In genomic region chr18:58975296-58975695, GRCh38 we compare ENCODE assay signal across 14 cellular contexts.
DNase-seq lines count a peak whose midpoint lies in the region; TF ChIP-seq lines count a peak whose summit lies in the region.
"Had no signal": no experiment of that assay in that cellular context is flagged by ENCODE, and none has a peak within 500 bp of the region (broad histone marks: within the 10 kb centered on the region; RNA-seq: fewer than 3 reads in every experiment).

No MANE protein-coding gene starts in this region.

- WGBS in esophagus muscularis mucosa = 56% methylated on average over 11 of the region's 11 CpGs

- no peak for TF ChIP-seq POLR2A in esophagus muscularis mucosa (IDR thresholded peaks at IDR 0.05; ENCODE audit: low read depth)

- no peaks in the 10 kb centered on the region for H3K9me3 Mint-ChIP-seq in progenitor cell of endocrine pancreas (ENCODE audit: low read depth)
- H3K9me3 Mint-ChIP-seq in T-helper 2 cell treated with Interferon-gamma antibody and Interleukin-4, amounts not matched to agents 5 μg/mL and 100 μg/mL, for 36 hours = no peaks in the 10 kb centered on the region
- H3K9me3 Mint-ChIP-seq: stimulated activated naive CD8-positive, alpha-beta T cell treated with anti-CD3 and anti-CD28 coated beads, Interleukin-15, amount 100 ng/mL, for 72 hours had no signal

- POLR2A ChIA-PET in A673 (lab: Charles Lee; ENCODE audit: low non-redundant PET) = no interaction called here

- H3K4me3 ChIP-seq in A673 (ENCODE audit: low read depth, low read length, poor library complexity, severe bottlenecking) (no peak overlapping the region), Karpas-422 (ENCODE audit: low read length) (no peak overlapping the region), esophagus muscularis mucosa (no peak overlapping the region)

- peaks cover 6% of the 10 kb centered on the region for H3K4me1 Mint-ChIP-seq in progenitor cell of endocrine pancreas (ENCODE audit: low read depth)
- H3K4me1 Mint-ChIP-seq in T-helper 2 cell treated with Interferon-gamma antibody and Interleukin-4, amounts not matched to agents 5 μg/mL and 100 μg/mL, for 36 hours (ENCODE audit: low read depth) = no peaks in the 10 kb centered on the region
- H3K4me1 Mint-ChIP-seq: stimulated activated naive CD8-positive, alpha-beta T cell treated with anti-CD3 and anti-CD28 coated beads, Interleukin-15, amount 100 ng/mL, for 72 hours had no signal

- no peaks in the 10 kb centered on the region for H4K20me1 ChIP-seq in Karpas-422 (ENCODE audit: insufficient read depth, low read depth, low read length)

- no peak overlapping the region for H3K4me3 Mint-ChIP-seq in progenitor cell of endocrine pancreas (ENCODE audit: low read depth)
- no peak overlapping the region for H3K4me3 Mint-ChIP-seq in T-helper 2 cell treated with Interferon-gamma antibody and Interleukin-4, amounts not matched to agents 5 μg/mL and 100 μg/mL, for 36 hours
- H3K4me3 Mint-ChIP-seq: stimulated activated naive CD8-positive, alpha-beta T cell treated with anti-CD3 and anti-CD28 coated beads, Interleukin-15, amount 100 ng/mL, for 72 hours had no signal

- H2AFZ ChIP-seq in Karpas-422 (ENCODE audit: low read length) = no peak overlapping the region

- H3K27ac Mint-ChIP-seq in progenitor cell of endocrine pancreas = peak overlapping the region; percentile 60
- H3K27ac Mint-ChIP-seq in T-helper 2 cell treated with Interferon-gamma antibody and Interleukin-4, amounts not matched to agents 5 μg/mL and 100 μg/mL, for 36 hours = no peak overlapping the region
- H3K27ac Mint-ChIP-seq: stimulated activated naive CD8-positive, alpha-beta T cell treated with anti-CD3 and anti-CD28 coated beads, Interleukin-15, amount 100 ng/mL, for 72 hours had no signal

- H3K36me3 Mint-ChIP-seq in progenitor cell of endocrine pancreas (ENCODE audit: insufficient read depth) = peaks cover 15% of the 10 kb centered on the region
- no peaks in the 10 kb centered on the region for H3K36me3 Mint-ChIP-seq in T-helper 2 cell treated with Interferon-gamma antibody and Interleukin-4, amounts not matched to agents 5 μg/mL and 100 μg/mL, for 36 hours (ENCODE audit: low read depth)

- peaks cover 7% of the 10 kb centered on the region for H3K79me2 ChIP-seq in Karpas-422 (ENCODE audit: low read length)

- no peaks in the 10 kb centered on the region for H3K9me2 ChIP-seq in Karpas-422 (replicated peaks; ENCODE audit: insufficient read depth, low read length)

- peaks cover 30% of the 10 kb centered on the region for H3K36me3 ChIP-seq in A673 (ENCODE audit: insufficient read depth, low read length, poor library complexity, severe bottlenecking)
- H3K36me3 ChIP-seq in Karpas-422 (ENCODE audit: insufficient read depth, low read length) = no peaks in the 10 kb centered on the region
- peaks cover 14 to 43% (median 20%) of the 10 kb centered on the region in 4 donors for H3K36me3 ChIP-seq in esophagus muscularis mucosa

- H3K9ac ChIP-seq in Karpas-422 (ENCODE audit: low read length) = peak overlapping the region; percentile 26; the same call in 1 of the 2 replicates

- H3K27ac ChIP-seq in A673 (ENCODE audit: low read depth, low read length, poor library complexity, severe bottlenecking) = peak overlapping the region; percentile 43
- H3K27ac ChIP-seq in Karpas-422 (ENCODE audit: low read length) = peak overlapping the region; percentile 42
- peak overlapping the region in 3 of 4 donors; percentile 11 to 38 (median 12) for H3K27ac ChIP-seq in esophagus muscularis mucosa (replicated peaks in 1 of 4)
- H3K27ac ChIP-seq: WERI-Rb-1 had no signal

- H3K27me3 Mint-ChIP-seq in progenitor cell of endocrine pancreas = no peaks in the 10 kb centered on the region
- H3K27me3 Mint-ChIP-seq in T-helper 2 cell treated with Interferon-gamma antibody and Interleukin-4, amounts not matched to agents 5 μg/mL and 100 μg/mL, for 36 hours (ENCODE audit: low read depth) = peaks cover 9% of the 10 kb centered on the region

- intact Hi-C loops in A673 (cut with micrococcal nuclease; ENCODE audit: unreplicated experiment) (no loop called here), esophagus muscularis mucosa (cut with DNase I) (no loop called here)

- CTCF ChIA-PET in A673 (lab: Charles Lee) = no interaction called here

- TF ChIP-seq CTCF in A673 (conservative IDR thresholded peaks at IDR 0.05; ENCODE audit: low read depth, low read length) (no peak), esophagus muscularis mucosa (IDR thresholded peaks at IDR 0.05) (no peak), progenitor cell of endocrine pancreas (IDR thresholded peaks at IDR 0.05; ENCODE audit: unreplicated experiment) (no peak)

- no TSS peak for BruUV-seq in A673 (replicated peaks; lab: Mats Ljungman, UMichigan)

- H3K4me2 ChIP-seq in Karpas-422 (ENCODE audit: low read depth, low read length, poor library complexity, severe bottlenecking) = peak overlapping the region; percentile 25

- no peaks in the 10 kb centered on the region for H3K27me3 ChIP-seq in A673 (replicated peaks; ENCODE audit: insufficient read depth, low read depth, low read length, poor library complexity)
- H3K27me3 ChIP-seq in Karpas-422 (ENCODE audit: low read length) = no peaks in the 10 kb centered on the region
- no peaks in the 10 kb centered on the region for H3K27me3 ChIP-seq in esophagus muscularis mucosa

- DNase-seq in A673 (ENCODE audit: low spot score) (no peak), Karpas-422 (no peak), esophagus muscularis mucosa (ENCODE audit: extremely low spot score) (peak; percentile 83), progenitor cell of endocrine pancreas (ENCODE audit: low spot score, unreplicated experiment) (no peak), HCEC 1CT (no peak), NCI-H1417 (lab: John Stamatoyannopoulos, UW) (no peak)
- no peak for DNase-seq in T-helper 2 cell treated with Interferon-gamma antibody and Interleukin-4, amounts not matched to agents 5 μg/mL and 100 μg/mL, for 36 hours (ENCODE audit: low spot score)
- no peak for DNase-seq in stimulated activated CD8-positive, alpha-beta memory T cell treated with anti-CD3 and anti-CD28 coated beads, Interleukin-4, amount 100 ng/mL, for 48 hours
- DNase-seq: activated gamma-delta T cell treated with Interleukin-2 at 50 U/mL for 16 hours; COR-L47; NCI-H1092; NCI-H2171; stimulated activated naive CD8-positive, alpha-beta T cell treated with anti-CD3 and anti-CD28 coated beads, Interleukin-15, amount 100 ng/mL, for 72 hours; WERI-Rb-1 had no signal

- no peaks in the 10 kb centered on the region for H3K9me3 ChIP-seq in A673 (ENCODE audit: low read depth, low read length, poor library complexity, severe bottlenecking)
- no peaks in the 10 kb centered on the region for H3K9me3 ChIP-seq in Karpas-422 (ENCODE audit: low read length)
- no peaks in the 10 kb centered on the region for H3K9me3 ChIP-seq in esophagus muscularis mucosa

- H3K4me1 ChIP-seq in A673 (ENCODE audit: insufficient read depth, low read length, poor library complexity, severe bottlenecking) = peaks cover 42% of the 10 kb centered on the region
- peaks cover 30% of the 10 kb centered on the region for H3K4me1 ChIP-seq in Karpas-422 (ENCODE audit: low read length)
- peaks cover 0 to 21% (median 2%) of the 10 kb centered on the region in 4 donors for H3K4me1 ChIP-seq in esophagus muscularis mucosa

- TF ChIP-seq EP300 in esophagus muscularis mucosa (IDR thresholded peaks at IDR 0.05) = no peak
